8 cellular contexts compared by ENCODE assay signal in genomic region chr2:55050133-55050994, GRCh38. TPM values are rescaled to one million over a fixed set of nuclear protein-coding genes. Genes with fewer than 3 reads are reported as not detected.
DNase-seq lines count a peak whose midpoint lies in the region; ATAC-seq and TF ChIP-seq lines count a peak whose summit lies in the region.

TSS of gene RTN4 (minus strand) at chr2:55050451. CDS start at chr2:55050300, 151 bp downstream.

- peak; percentile 90 for ATAC-seq in GM19023 (IDR thresholded peaks at IDR 0.05; ENCODE audit: unreplicated experiment)
- ATAC-seq in HG03280 (IDR thresholded peaks at IDR 0.05; ENCODE audit: unreplicated experiment), result peak; percentile 89

- DNase-seq in AG09309 (ENCODE audit: low read depth), result peak; percentile 97
- DNase-seq in NCI-H345 treated with DMSO at 0.1 percent for 48 hours (lab: John Stamatoyannopoulos, UW; ENCODE audit: unreplicated experiment), result peak; percentile 98
- DNase-seq in activated CD4-positive, CD25-positive, alpha-beta regulatory T cell (lab: John Stamatoyannopoulos, UW), result peak; percentile 97 to 98 (median 97)
- peak; percentile 99 for DNase-seq in central memory CD4-positive, alpha-beta T cell
- DNase-seq in inferior parietal cortex (ENCODE audit: extremely low spot score), result peak; percentile 98
- peak; percentile 100 for DNase-seq in spleen

- intact Hi-C loops in spleen (cut with DNase I; ENCODE audit: low total_unique reads), result no loop called here

- peak; percentile 93 to 97 (median 94) for TF ChIP-seq POLR2A in spleen (IDR thresholded peaks at IDR 0.05)

- no peaks in the 10 kb centered on the region for H3K9me3 ChIP-seq in spleen

- peak within 1 kb of the TSS; percentile 98 to 99 (median 99) for H3K27ac ChIP-seq in spleen

- 0 to 1% (median 1%) methylated on average over 49 to 61 of the region's 61 CpGs for WGBS in spleen, 5 donors

- H3K36me3 ChIP-seq in spleen, result no peaks in the 10 kb centered on the region

- peaks cover 41 to 81% (median 67%) of the 10 kb centered on the region in 6 donors for H3K4me1 ChIP-seq in spleen

- no peaks in the 10 kb centered on the region for H3K27me3 ChIP-seq in spleen (replicated peaks in 1 of 7)

- peak; percentile 20 for TF ChIP-seq CTCF in AG09309 (IDR thresholded peaks at IDR 0.05; ENCODE audit: control insufficient read depth, insufficient read depth, low read depth, low read length, missing control alignments)
- TF ChIP-seq CTCF in spleen (IDR thresholded peaks at IDR 0.05 in 8 of 11, conservative IDR thresholded peaks at IDR 0.05 in 3 of 11), result peak in 8 of 11 experiments; percentile 0 to 49 (median 44)

- peak within 1 kb of the TSS; percentile 73 for H3K4me3 ChIP-seq in AG09309 (ENCODE audit: control insufficient read depth, low read depth, low read length)
- H3K4me3 ChIP-seq in spleen, result peak within 1 kb of the TSS; percentile 71 to 95 (median 84)

RNA-seq across cellular contexts. Expression of gene RTN4, which starts in this region (rescaled TPM):
- total RNA-seq in spleen, result 100 to 1,000 TPM; 129 to 215 (median 168) TPM
- 10 to 100 TPM; 55.2 to 87.4 (median 76.3) TPM for polyA plus RNA-seq in spleen

Comparison
In these comparisons a context has a peak if more than half of its experiments do, and no peak if none do; other contexts are left out.
1. Peak in every context shown above with its lines: DNase-seq, ATAC-seq, H3K4me3 ChIP-seq and H3K27ac ChIP-seq.